Comparison of ENCODE assay signal across 21 cellular contexts in the genomic region with DNA sequence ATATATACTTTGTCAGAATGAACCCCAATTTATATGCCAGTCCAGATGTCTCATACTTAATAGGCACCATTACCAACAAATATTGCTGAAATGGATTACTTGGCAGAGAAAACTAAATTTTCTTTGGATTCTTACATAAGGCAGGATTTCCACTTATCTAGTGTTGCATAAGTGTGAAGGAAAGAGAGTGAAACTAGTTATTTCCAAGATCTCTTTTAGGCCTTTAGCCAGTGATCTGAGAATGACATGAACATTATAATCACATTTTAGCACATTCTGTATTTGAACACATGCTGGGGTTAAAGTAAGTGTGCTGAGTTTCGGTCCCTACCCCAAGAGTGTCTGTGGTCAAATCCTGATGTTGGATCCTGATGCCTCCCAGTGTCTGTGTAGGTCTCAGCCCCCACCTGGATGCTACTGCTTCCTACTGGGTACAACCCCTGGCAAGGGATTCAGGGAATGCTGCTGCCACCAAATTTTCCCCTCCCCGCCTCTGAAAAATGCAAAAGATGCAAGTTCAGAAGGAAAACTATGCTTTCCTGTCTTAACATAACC. TPM values are rescaled to one million over a fixed set of nuclear protein-coding genes. Genes with fewer than 3 reads are reported as not detected.
DNase-seq lines count a peak whose midpoint lies in the region; ATAC-seq and TF ChIP-seq lines count a peak whose summit lies in the region.
"Had no signal": no experiment of that assay in that cellular context is flagged by ENCODE, and none has a peak within 500 bp of the region (broad histone marks: within the 10 kb centered on the region; RNA-seq: fewer than 3 reads in every experiment).

No MANE protein-coding gene starts in this region.

- no peak overlapping the region for H3K4me3 ChIP-seq in right atrium auricular region
- no peak overlapping the region for H3K4me3 ChIP-seq in left ventricle myocardium inferior
- H3K4me3 ChIP-seq in muscle layer of duodenum (ENCODE audit: low read depth in 1 of 2, low read length in 2 of 2) = no peak overlapping the region
- H3K4me3 ChIP-seq in Peyer's patch = no peak overlapping the region
- H3K4me3 ChIP-seq: transverse colon had no signal

- H3K27ac ChIP-seq in right atrium auricular region (peak overlapping the region in 1 of 2 donors; percentile 35), left ventricle myocardium inferior (replicated peaks) (peak overlapping the region; percentile 43), muscle layer of duodenum (ENCODE audit: low read length) (peak overlapping the region; percentile 21), Peyer's patch (peak overlapping the region in 1 of 4 donors; percentile 10)

- H3K36me3 ChIP-seq in right atrium auricular region (no peaks in the 10 kb centered on the region), left ventricle myocardium inferior (no peaks in the 10 kb centered on the region), muscle layer of duodenum (ENCODE audit: control insufficient read depth in 1 of 2, insufficient read depth in 2 of 2, low read length in 2 of 2) (no peaks in the 10 kb centered on the region), Peyer's patch (no peaks in the 10 kb centered on the region)
- H3K36me3 ChIP-seq: transverse colon had no signal

- no peak for DNase-seq in Right ventricle myocardium superior
- no peak for DNase-seq in right atrium auricular region (ENCODE audit: low spot score)
- no peak for DNase-seq in left ventricle myocardium inferior
- no peak for DNase-seq in Peyer's patch
- no peak for DNase-seq in stimulated activated CD4-positive, alpha-beta T cell treated with anti-CD3 and anti-CD28 coated beads, Interleukin-12 subunit alpha, Interleukin-12 subunit beta, amount 100 ng/mL, for 4 hours
- no peak for DNase-seq in LoVo (ENCODE audit: low spot score)
- DNase-seq: 8988T; activated CD4-positive, alpha-beta T cell treated with anti-CD3 and anti-CD28 coated beads for 4 hours; activated naive CD4-positive, alpha-beta T cell treated with anti-CD3 and anti-CD28 coated beads, Interleukin-2, amount 10 ng/mL, durations not matched to agents 7 days and 5 days; activated T-cell treated with anti-CD3 and anti-CD28 coated beads, Interleukin-2, amount 50 U/mL, for 72 hours; AML-193; CD8-positive, alpha-beta memory T cell; central memory CD4-positive, alpha-beta T cell; head of caudate nucleus; KG1; NCI-H1436 treated with DMSO at 0.1 percent for 48 hours; NCI-H2107; NCI-H446; transverse colon had no signal

- H3K9me3 ChIP-seq in right atrium auricular region (no peaks in the 10 kb centered on the region), left ventricle myocardium inferior (replicated peaks) (no peaks in the 10 kb centered on the region), muscle layer of duodenum (ENCODE audit: control insufficient read depth in 1 of 2, low read length in 2 of 2) (no peaks in the 10 kb centered on the region), Peyer's patch (no peaks in the 10 kb centered on the region)
- H3K9me3 ChIP-seq: transverse colon had no signal

- TF ChIP-seq POLR2A in Peyer's patch (IDR thresholded peaks at IDR 0.05) = no peak

- peaks cover 0 to 15% of the 10 kb centered on the region in 2 donors for H3K4me1 ChIP-seq in right atrium auricular region
- peaks cover 12% of the 10 kb centered on the region for H3K4me1 ChIP-seq in left ventricle myocardium inferior
- peaks cover 0 to 13% of the 10 kb centered on the region in 2 donors for H3K4me1 ChIP-seq in muscle layer of duodenum (ENCODE audit: control insufficient read depth in 1 of 2, insufficient read depth in 2 of 2, low read length in 2 of 2)
- H3K4me1 ChIP-seq in Peyer's patch = no peaks in the 10 kb centered on the region

- no peak for TF ChIP-seq CTCF in right atrium auricular region (IDR thresholded peaks at IDR 0.05)
- TF ChIP-seq CTCF in left ventricle myocardium inferior (IDR thresholded peaks at IDR 0.05; ENCODE audit: borderline replicate concordance) = no peak
- TF ChIP-seq CTCF in Peyer's patch (IDR thresholded peaks at IDR 0.05) = no peak

- no peaks in the 10 kb centered on the region for H3K27me3 ChIP-seq in right atrium auricular region
- no peaks in the 10 kb centered on the region for H3K27me3 ChIP-seq in left ventricle myocardium inferior (ENCODE audit: low read depth)
- H3K27me3 ChIP-seq in muscle layer of duodenum (ENCODE audit: low read depth, low read length) = no peaks in the 10 kb centered on the region
- H3K27me3 ChIP-seq in Peyer's patch = no peaks in the 10 kb centered on the region
- H3K27me3 ChIP-seq: transverse colon had no signal

- ATAC-seq in Right ventricle myocardium superior (ENCODE audit: poor library complexity) = peak; percentile 85
- ATAC-seq in GM21576 (IDR thresholded peaks at IDR 0.05; ENCODE audit: unreplicated experiment) = no peak
- ATAC-seq: activated T-cell treated with anti-CD3 and anti-CD28 coated beads, Interleukin-2, amount 50 U/mL, for 72 hours had no signal

- intact Hi-C loops in Right ventricle myocardium superior (cut with DNase I) (no loop called here), left ventricle myocardium inferior (cut with micrococcal nuclease) (no loop called here)

RNA-seq across cellular contexts. Expression of gene DDAH1, which starts 11.2 kb away (rescaled TPM):
- 3.5 TPM for total RNA-seq in Right ventricle myocardium superior
- 10 to 100 TPM; 10.8 to 18.3 TPM for total RNA-seq in right atrium auricular region
- 10.1 TPM for total RNA-seq in left ventricle myocardium inferior
- 10 to 100 TPM; 40.8 to 60.2 (median 51.2) TPM for total RNA-seq in Peyer's patch
- total RNA-seq: CD8-positive, alpha-beta memory T cell had no signal
